Comparison of ENCODE assay signal across 21 cellular contexts in genomic region chr7:26413007-26413691, GRCh38.
DNase-seq lines count a peak whose midpoint lies in the region; ATAC-seq, FAIRE-seq and TF ChIP-seq lines count a peak whose summit lies in the region.
"Had no signal": no experiment of that assay in that cellular context is flagged by ENCODE, and none has a peak within 500 bp of the region (broad histone marks: within the 10 kb centered on the region; RNA-seq: fewer than 3 reads in every experiment).

No MANE protein-coding gene starts in this region.

- H2BK5ac ChIP-seq in H9 (ENCODE audit: insufficient read length, low read length): no peak overlapping the region

- FAIRE-seq in K562 (lab: Jason Lieb, UNC): no peak
- FAIRE-seq: A204.1 had no signal

- peak; percentile 74 to 93 (median 83) for DNase-seq in NCI-H1417 (lab: John Stamatoyannopoulos, UW)
- DNase-seq in NCI-H2227 (lab: John Stamatoyannopoulos, UW; ENCODE audit: unreplicated experiment): peak; percentile 53
- DNase-seq in K562 (ENCODE audit: extremely low read depth in 1 of 4, low spot score in 3 of 4): peak in 1 of 4 experiments; percentile 33
- no peak for DNase-seq in SW480 (ENCODE audit: low spot score)
- DNase-seq in H9: no peak
- DNase-seq in ascending aorta (ENCODE audit: low spot score in 2 of 2): no peak
- DNase-seq: activated CD4-positive, alpha-beta T cell treated with anti-CD3 and anti-CD28 coated beads, Interleukin-2, amount 50 U/mL, for 1 hour; activated naive CD4-positive, alpha-beta T cell treated with anti-CD3 and anti-CD28 coated beads, Interleukin-2, amount 10 ng/mL, durations not matched to agents 7 days and 5 days; activated T-cell treated with anti-CD3 and anti-CD28 coated beads for 4 hours; erythroblast; KBM-7; naive thymus-derived CD4-positive, alpha-beta T cell; NCI-H1694 treated with DMSO at 0.1 percent for 48 hours; stimulated activated CD4-positive, alpha-beta T cell treated with anti-CD3 and anti-CD28 coated beads, Interleukin-15, amount 100 ng/mL, for 24 hours; stimulated activated naive CD8-positive, alpha-beta T cell treated with anti-CD3 and anti-CD28 coated beads, Interleukin-15, Interleukin-2, amounts not matched to agents 100 U/mL and 50 U/mL, for 24 hours had no signal

- no peak for TF ChIP-seq POLR2A in K562 (conservative IDR thresholded peaks at IDR 0.05)

- TF ChIP-seq CTCF in C4-2B (conservative IDR thresholded peaks at IDR 0.05) (no peak), K562 (IDR thresholded peaks at IDR 0.05 in 2 of 3, conservative IDR thresholded peaks at IDR 0.05 in 1 of 3; ENCODE audit: insufficient read depth in 2 of 3, low read depth in 1 of 3, low read length in 3 of 3) (no peak), H9 (conservative IDR thresholded peaks at IDR 0.05) (no peak), ascending aorta (IDR thresholded peaks at IDR 0.05) (no peak)

- no peak overlapping the region for H3K4me3 Mint-ChIP-seq in H9
- H3K4me3 Mint-ChIP-seq: activated naive CD4-positive, alpha-beta T cell treated with anti-CD3 and anti-CD28 coated beads, Interleukin-2, amount 10 ng/mL, durations not matched to agents 7 days and 5 days; naive thymus-derived CD4-positive, alpha-beta T cell had no signal

- H3K79me1 ChIP-seq in H9 (ENCODE audit: insufficient read depth, low read depth, low read length, poor library complexity, severe bottlenecking): no peaks in the 10 kb centered on the region

- no peak overlapping the region for H3T11ph ChIP-seq in H9 (ENCODE audit: low read length)

- no peak overlapping the region for H4K5ac ChIP-seq in H9 (ENCODE audit: insufficient read length, low read depth, low read length)

- POLR2A ChIA-PET in K562 (lab: Yijun Ruan, JAX): interaction anchor here (0.5 to 1.4 kb wide), 8 partner anchors 9 to 1193 kb away, joined by 3 to 4 read pairs (median 3); no protein-coding TSS in a partner anchor

- H3K14ac ChIP-seq in H9 (ENCODE audit: insufficient read depth, low read length): no peak overlapping the region

- no peak overlapping the region for H3K9ac ChIP-seq in K562 (ENCODE audit: insufficient read depth in 1 of 2, low read depth in 2 of 2, low read length in 2 of 2)
- H3K9ac ChIP-seq in H9 (ENCODE audit: extremely low read depth, insufficient read length, low read length): no peak overlapping the region

- peaks cover 5 to 7% of the 10 kb centered on the region in 2 experiments for H3K4me1 Mint-ChIP-seq in H9
- H3K4me1 Mint-ChIP-seq: activated naive CD4-positive, alpha-beta T cell treated with anti-CD3 and anti-CD28 coated beads, Interleukin-2, amount 10 ng/mL, durations not matched to agents 7 days and 5 days; naive thymus-derived CD4-positive, alpha-beta T cell had no signal

- in situ Hi-C loops in K562 (cut with MboI): no loop called here

- H3K18ac ChIP-seq in H9 (ENCODE audit: insufficient read length, low read depth, low read length): no peak overlapping the region

- H3K23me2 ChIP-seq in H9 (ENCODE audit: insufficient read length, low read depth, low read length, poor library complexity, severe bottlenecking): no peaks in the 10 kb centered on the region

- H3K4me1 ChIP-seq in K562 (replicated peaks in 1 of 2; ENCODE audit: control insufficient read depth in 2 of 2, insufficient read depth in 2 of 2, low read length in 2 of 2) (peaks cover 5 to 17% of the 10 kb centered on the region in 2 experiments; a peak in 4 of 5 replicates), H9 (ENCODE audit: insufficient read depth, low read length) (no peaks in the 10 kb centered on the region; the same call in 1 of the 2 replicates), ascending aorta (no peaks in the 10 kb centered on the region)
- H3K4me1 ChIP-seq: vagina had no signal

- H3K79me2 ChIP-seq in K562 (ENCODE audit: control insufficient read depth, insufficient read depth, low read length): no peaks in the 10 kb centered on the region
- H3K79me2 ChIP-seq in H9 (ENCODE audit: insufficient read depth, low read length): no peaks in the 10 kb centered on the region

- no peak for TF ChIP-seq RAD21 in K562 (CRISPR knock-in tag; conservative IDR thresholded peaks at IDR 0.05 in 1 of 2, IDR thresholded peaks at IDR 0.05 in 1 of 2)

- ATAC-seq in K562: peak; percentile 14
- no peak for ATAC-seq in HG02884 (IDR thresholded peaks at IDR 0.05; ENCODE audit: unreplicated experiment)
- ATAC-seq: naive thymus-derived CD4-positive, alpha-beta T cell; stimulated activated naive CD8-positive, alpha-beta T cell treated with anti-CD3 and anti-CD28 coated beads, Interleukin-15, Interleukin-2, amounts not matched to agents 100 U/mL and 50 U/mL, for 24 hours had no signal

- H2BK120ac ChIP-seq in H9 (ENCODE audit: low read depth, low read length, poor library complexity, severe bottlenecking): no peak overlapping the region

- H3K27ac ChIP-seq in C4-2B (peak overlapping the region; percentile 53), K562 (ENCODE audit: extremely low read depth, low read depth, low read length) (no peak overlapping the region), H9 (ENCODE audit: insufficient read length, low read depth, low read length) (no peak overlapping the region), ascending aorta (no peak overlapping the region)
- H3K27ac ChIP-seq: coronary artery, SK-N-MC, vagina had no signal

- H3K56ac ChIP-seq in H9 (ENCODE audit: insufficient read length, low read depth, low read length): no peak overlapping the region

- no peak overlapping the region for H4K91ac ChIP-seq in H9 (ENCODE audit: insufficient read length, low read depth, low read length)

- TF ChIP-seq EP300 in K562 (IDR thresholded peaks at IDR 0.05; ENCODE audit: low read length): no peak

- no peak overlapping the region for H3K4ac ChIP-seq in H9 (ENCODE audit: low read depth, low read length)

- no peaks in the 10 kb centered on the region for H3K9me3 Mint-ChIP-seq in H9
- H3K9me3 Mint-ChIP-seq: activated naive CD4-positive, alpha-beta T cell treated with anti-CD3 and anti-CD28 coated beads, Interleukin-2, amount 10 ng/mL, durations not matched to agents 7 days and 5 days; naive thymus-derived CD4-positive, alpha-beta T cell had no signal

- BruUV-seq in K562 (replicated peaks; lab: Mats Ljungman, UMichigan): no TSS peak

- H4K20me1 ChIP-seq in K562 (replicated peaks; ENCODE audit: control insufficient read depth, insufficient read depth, low read length) (no peaks in the 10 kb centered on the region), H9 (ENCODE audit: control insufficient read depth, insufficient read depth, insufficient read length) (no peaks in the 10 kb centered on the region)

- no peak overlapping the region for H3K23ac ChIP-seq in H9 (ENCODE audit: insufficient read length, low read depth, low read length)

- no peaks in the 10 kb centered on the region for H3K27me3 ChIP-seq in K562 (ENCODE audit: control insufficient read depth in 2 of 2, insufficient read depth in 2 of 2, low read length in 2 of 2)
- H3K27me3 ChIP-seq in H9 (ENCODE audit: insufficient read depth, low read length): no peaks in the 10 kb centered on the region
- H3K27me3 ChIP-seq in ascending aorta: no peaks in the 10 kb centered on the region
- H3K27me3 ChIP-seq: vagina had no signal

- H2BK12ac ChIP-seq in H9 (ENCODE audit: insufficient read length, low read depth, low read length): no peak overlapping the region

- no peak overlapping the region for H4K8ac ChIP-seq in H9 (replicated peaks; ENCODE audit: insufficient read length, low read depth, low read length)

- H3K4me3 ChIP-seq in K562: no peak overlapping the region
- H3K4me3 ChIP-seq in ascending aorta: no peak overlapping the region
- H3K4me3 ChIP-seq: coronary artery, SK-N-MC, vagina had no signal

- H3K36me3 ChIP-seq in K562 (ENCODE audit: control insufficient read depth, insufficient read depth, low read length): no peaks in the 10 kb centered on the region
- no peaks in the 10 kb centered on the region for H3K36me3 ChIP-seq in ascending aorta
- H3K36me3 ChIP-seq: vagina had no signal

- no peak overlapping the region; a peak in 1 of 7 replicates for H3K27ac Mint-ChIP-seq in H9
- H3K27ac Mint-ChIP-seq: activated naive CD4-positive, alpha-beta T cell treated with anti-CD3 and anti-CD28 coated beads, Interleukin-2, amount 10 ng/mL, durations not matched to agents 7 days and 5 days; naive thymus-derived CD4-positive, alpha-beta T cell had no signal

- intact Hi-C loops in K562 (cut with micrococcal nuclease) (no loop called here), ascending aorta (cut with DNase I) (no loop called here)

- H2BK20ac ChIP-seq in H9 (ENCODE audit: low read depth, low read length, poor library complexity, severe bottlenecking): no peak overlapping the region

- no peaks in the 10 kb centered on the region for H3K9me1 ChIP-seq in K562 (ENCODE audit: control insufficient read depth, insufficient read depth, low read length)

- no peaks in the 10 kb centered on the region for H3K27me3 Mint-ChIP-seq in H9 (ENCODE audit: low read depth)

- H2AFZ ChIP-seq in K562 (ENCODE audit: low read depth, low read length) (no peak overlapping the region), H9 (ENCODE audit: low read length) (no peak overlapping the region)

- H2AK5ac ChIP-seq in H9 (ENCODE audit: insufficient read length, low read length): no peak overlapping the region

- CTCF ChIA-PET in K562 (lab: Yijun Ruan, JAX; ENCODE audit: low intra/inter-chr PET ratio): no interaction called here

- H2BK15ac ChIP-seq in H9 (ENCODE audit: low read depth, low read length): no peak overlapping the region

- H3K4me2 ChIP-seq in K562 (ENCODE audit: insufficient read depth, low read length): no peak overlapping the region
- no peak overlapping the region for H3K4me2 ChIP-seq in H9 (ENCODE audit: insufficient read depth, insufficient read length, low read length)

- 9% methylated on average over 3 of the region's 3 CpGs for WGBS in K562 (ENCODE audit: insufficient coverage, low coverage, missing lambda C conversion rate)
- WGBS in H9 (ENCODE audit: extremely low coverage, insufficient read length, low lambda C conversion rate): no CpG with 5 or more reads among the region's 3 CpGs

- H3K36me3 Mint-ChIP-seq in H9 (ENCODE audit: insufficient read depth in 1 of 3, low read depth in 3 of 3): no peaks in the 10 kb centered on the region; a peak in 1 of 7 replicates
- H3K36me3 Mint-ChIP-seq: activated naive CD4-positive, alpha-beta T cell treated with anti-CD3 and anti-CD28 coated beads, Interleukin-2, amount 10 ng/mL, durations not matched to agents 7 days and 5 days; naive thymus-derived CD4-positive, alpha-beta T cell had no signal

- H3K9me3 ChIP-seq in K562 (replicated peaks; ENCODE audit: control insufficient read depth, insufficient read depth, low read depth, low read length) (no peaks in the 10 kb centered on the region), H9 (ENCODE audit: control insufficient read depth, low read depth, low read length) (no peaks in the 10 kb centered on the region), ascending aorta (no peaks in the 10 kb centered on the region)
- H3K9me3 ChIP-seq: vagina had no signal

TF ChIP-seq in K562, 482 proteins besides CTCF, POLR2A, EP300 and RAD21 (continues in another document):
- TF ChIP-seq ARID1B (IDR thresholded peaks at IDR 0.05): peak; percentile 59; the same call in 1 of the 2 replicates

Comparison
In these comparisons a context has a peak if more than half of its experiments do, and no peak if none do; other contexts are left out.
1. DNase-seq: peak in NCI-H1417 (3 of 3) and NCI-H2227 (single experiment); none in SW480 (single experiment), H9 (single experiment) and ascending aorta (0 of 2).